Comparison of ENCODE assay signal across 20 cellular contexts in the genomic region with DNA sequence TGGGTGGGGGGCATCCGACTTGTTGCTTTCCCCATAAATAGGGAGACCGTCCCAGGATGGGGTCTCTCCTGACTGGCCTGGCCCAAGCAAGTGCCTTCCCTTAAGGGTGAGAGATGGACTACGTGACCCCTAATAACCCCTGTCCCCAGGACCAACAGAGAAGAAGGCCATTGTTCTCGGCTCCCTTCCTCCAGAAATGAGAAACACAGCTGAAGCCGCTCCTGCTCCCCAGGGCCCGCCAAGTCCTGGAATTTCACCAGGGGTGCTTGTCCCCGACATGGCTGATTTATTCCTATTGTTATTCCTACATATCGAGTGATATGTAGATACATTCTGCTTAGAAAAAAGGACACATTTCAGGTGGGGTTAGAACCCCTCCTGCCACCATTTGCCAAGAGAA.
DNase-seq lines count a peak whose midpoint lies in the region; ATAC-seq and TF ChIP-seq lines count a peak whose summit lies in the region.
"Had no signal": no experiment of that assay in that cellular context is flagged by ENCODE, and none has a peak within 500 bp of the region (broad histone marks: within the 10 kb centered on the region; RNA-seq: fewer than 3 reads in every experiment).

No MANE protein-coding gene starts in this region.

- H3K36me3 Mint-ChIP-seq in neural crest cell (ENCODE audit: low read depth) = peaks cover 18% of the 10 kb centered on the region

- DNase-seq in dermis blood vessel endothelial cell = peak; percentile 17
- DNase-seq in left ventricle myocardium superior = no peak
- DNase-seq in neural crest cell (ENCODE audit: low read depth, low spot score) = no peak
- no peak for DNase-seq in stimulated activated CD8-positive, alpha-beta memory T cell treated with anti-CD3 and anti-CD28 coated beads, Interleukin-4, amount 100 ng/mL, for 48 hours
- no peak for DNase-seq in caudate nucleus (lab: John Stamatoyannopoulos, UW)
- DNase-seq: BE2C; CD4-positive, CD25-positive, alpha-beta regulatory T cell; COR-L47; DMS79 treated with DMSO at 0.1 percent for 48 hours; Kasumi-1; NCI-H1694; NCI-H2081; NCI-H2171 treated with DMSO at 0.1 percent for 48 hours; NCI-H524 treated with DMSO at 0.1 percent for 48 hours; Peyer's patch had no signal

- peak; percentile 47 for ATAC-seq in left ventricle myocardium superior
- no peak for ATAC-seq in GM21717 (IDR thresholded peaks at IDR 0.05; ENCODE audit: unreplicated experiment)
- ATAC-seq: GM12878 had no signal

- H3K27me3 Mint-ChIP-seq in neural crest cell (ENCODE audit: low read depth) = no peaks in the 10 kb centered on the region
- H3K27me3 Mint-ChIP-seq: CD4-positive, CD25-positive, alpha-beta regulatory T cell had no signal

- H3K27ac ChIP-seq in subcutaneous abdominal adipose tissue (ENCODE audit: low read depth, low read length) = peak overlapping the region; percentile 46
- H3K27ac ChIP-seq in caudate nucleus (ENCODE audit: low read depth, low read length) = no peak overlapping the region
- H3K27ac ChIP-seq: Peyer's patch, SJSA1 had no signal

- no peaks in the 10 kb centered on the region for H3K36me3 ChIP-seq in subcutaneous abdominal adipose tissue (ENCODE audit: control insufficient read depth in 5 of 5, insufficient read depth in 5 of 5, low read length in 5 of 5)
- H3K36me3 ChIP-seq: BE2C, HAP-1, Peyer's patch, SJSA1 had no signal

- no peak for TF ChIP-seq CTCF in neural crest cell (conservative IDR thresholded peaks at IDR 0.05)

- intact Hi-C loops in left ventricle myocardium superior (cut with micrococcal nuclease) = no loop called here

- H3K9me3 Mint-ChIP-seq in neural crest cell = peaks cover 4% of the 10 kb centered on the region

- no peak overlapping the region for H3K9ac ChIP-seq in subcutaneous abdominal adipose tissue (ENCODE audit: low read length in 5 of 5)

- peaks cover 0 to 15% (median 11%) of the 10 kb centered on the region in 5 donors for H3K9me3 ChIP-seq in subcutaneous abdominal adipose tissue (ENCODE audit: control insufficient read depth in 5 of 5, low read length in 5 of 5)
- H3K9me3 ChIP-seq: BE2C, HAP-1, SJSA1 had no signal

- H3K27me3 ChIP-seq in subcutaneous abdominal adipose tissue (ENCODE audit: control insufficient read depth in 5 of 5, insufficient read depth in 4 of 5, low read length in 5 of 5) = no peaks in the 10 kb centered on the region
- H3K27me3 ChIP-seq: BE2C, Peyer's patch, SJSA1 had no signal

- H3K4me1 ChIP-seq in subcutaneous abdominal adipose tissue (ENCODE audit: control insufficient read depth in 5 of 5, insufficient read depth in 5 of 5, low read length in 5 of 5) = peaks cover 0 to 69% (median 2%) of the 10 kb centered on the region in 5 donors
- H3K4me1 ChIP-seq: BE2C, HAP-1, Peyer's patch had no signal

- no peak overlapping the region for H3K4me3 ChIP-seq in subcutaneous abdominal adipose tissue (ENCODE audit: low read depth in 1 of 5, low read length in 5 of 5)
- H3K4me3 ChIP-seq: GM12878, HAP-1, Peyer's patch, SJSA1 had no signal

- peaks cover 57% of the 10 kb centered on the region for H3K4me1 Mint-ChIP-seq in neural crest cell

- H3K4me3 Mint-ChIP-seq in neural crest cell = no peak overlapping the region
- H3K4me3 Mint-ChIP-seq: CD4-positive, CD25-positive, alpha-beta regulatory T cell had no signal

- peak overlapping the region; percentile 35 for H3K27ac Mint-ChIP-seq in neural crest cell (ENCODE audit: unreplicated experiment)
